19 cellular contexts compared by ENCODE assay signal in the genomic region with DNA sequence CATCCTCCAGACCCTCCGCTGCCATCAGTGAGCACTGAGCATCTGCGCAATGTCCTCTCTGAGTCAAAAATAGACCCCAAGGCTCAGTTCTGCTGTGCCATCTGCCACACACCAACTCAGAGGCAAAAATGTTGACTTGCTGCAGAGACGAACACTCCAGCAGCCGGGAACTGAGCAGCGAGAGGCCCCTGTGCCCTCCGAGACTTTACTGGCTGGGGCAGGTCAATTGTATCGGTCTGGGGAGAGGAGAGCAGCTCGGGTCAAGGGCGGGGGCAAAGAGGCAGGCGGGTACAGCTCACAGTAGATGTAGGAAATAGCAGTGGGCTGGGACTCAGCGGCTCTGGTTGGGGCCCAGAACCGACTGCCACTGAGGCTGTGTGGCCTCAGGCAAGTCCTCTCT. TPM values are rescaled to one million over a fixed set of nuclear protein-coding genes. Genes with fewer than 3 reads are reported as not detected.
"Had no signal": no experiment of that assay in that cellular context is flagged by ENCODE, and none has a peak within 500 bp of the region (broad histone marks: within the 10 kb centered on the region; RNA-seq: fewer than 3 reads in every experiment).

No MANE protein-coding gene starts in this region.

- H3K27ac ChIP-seq: breast epithelium, stomach, thoracic aorta had no signal

- H3K4me3 Mint-ChIP-seq: activated CD4-positive, alpha-beta memory T cell treated with anti-CD3 and anti-CD28 coated beads for 36 hours; activated CD4-positive, alpha-beta T cell treated with anti-CD3 and anti-CD28 coated beads for 36 hours; activated naive CD4-positive, alpha-beta T cell treated with anti-CD3 and anti-CD28 coated beads for 36 hours; activated naive CD8-positive, alpha-beta T cell treated with anti-CD3 and anti-CD28 coated beads, Interleukin-2, amount 50 U/mL, for 24 hours; natural killer cell treated with Interleukin-12 subunit alpha and Interleukin-12 subunit beta and Interleukin-15 and Interleukin-18, amount 100 ng/mL, for 72 hours; T-helper 17 cell had no signal

- H3K36me3 ChIP-seq: breast epithelium, stomach, thoracic aorta had no signal

- ATAC-seq: activated CD4-positive, alpha-beta T cell treated with anti-CD3 and anti-CD28 coated beads for 36 hours; activated naive CD8-positive, alpha-beta T cell treated with anti-CD3 and anti-CD28 coated beads, Interleukin-2, amount 50 U/mL, for 24 hours; left ventricle myocardium superior; natural killer cell treated with Interleukin-12 subunit alpha and Interleukin-12 subunit beta and Interleukin-15 and Interleukin-18, amount 100 ng/mL, for 72 hours; sciatic nerve; T-helper 17 cell had no signal

- H3K27ac Mint-ChIP-seq: activated CD4-positive, alpha-beta memory T cell treated with anti-CD3 and anti-CD28 coated beads for 36 hours; activated CD4-positive, alpha-beta T cell treated with anti-CD3 and anti-CD28 coated beads for 36 hours; activated naive CD4-positive, alpha-beta T cell treated with anti-CD3 and anti-CD28 coated beads for 36 hours; activated naive CD8-positive, alpha-beta T cell treated with anti-CD3 and anti-CD28 coated beads, Interleukin-2, amount 50 U/mL, for 24 hours; natural killer cell treated with Interleukin-12 subunit alpha and Interleukin-12 subunit beta and Interleukin-15 and Interleukin-18, amount 100 ng/mL, for 72 hours; T-helper 17 cell had no signal

- H3K4me1 ChIP-seq: breast epithelium had no signal

- FAIRE-seq: endometrium, urothelium cell line had no signal

- H3K27me3 ChIP-seq: breast epithelium, dorsolateral prefrontal cortex had no signal

- DNase-seq: activated CD4-positive, alpha-beta memory T cell treated with anti-CD3 and anti-CD28 coated beads for 36 hours; activated CD4-positive, alpha-beta T cell treated with anti-CD3 and anti-CD28 coated beads for 36 hours; activated naive CD4-positive, alpha-beta T cell treated with anti-CD3 and anti-CD28 coated beads for 36 hours; activated naive CD8-positive, alpha-beta T cell treated with anti-CD3 and anti-CD28 coated beads, Interleukin-2, amount 50 U/mL, for 24 hours; aorta; hippocampal formation; left ventricle myocardium superior; mesenchymal stem cell; stomach; T-helper 17 cell had no signal

- H3K4me3 ChIP-seq: breast epithelium, dorsolateral prefrontal cortex, stomach, thoracic aorta had no signal

RNA-seq across cellular contexts. Expression of gene ATP2B2, which starts 41.5 kb away (rescaled TPM):
- total RNA-seq: activated naive CD4-positive, alpha-beta T cell treated with anti-CD3 and anti-CD28 coated beads for 36 hours; kidney epithelial cell; left ventricle myocardium superior; natural killer cell treated with Interleukin-12 subunit alpha and Interleukin-12 subunit beta and Interleukin-15 and Interleukin-18, amount 100 ng/mL, for 72 hours; pulmonary artery endothelial cell; T-helper 17 cell; thoracic aorta had no signal
- polyA plus RNA-seq: aorta had no signal
